ENCODE assay signal across 11 cellular contexts in genomic region chr10:43263551-43264323, GRCh38. TPM values are rescaled to one million over a fixed set of nuclear protein-coding genes. Genes with fewer than 3 reads are reported as not detected.
DNase-seq lines count a peak whose midpoint lies in the region; ATAC-seq and TF ChIP-seq lines count a peak whose summit lies in the region.
"Had no signal": no experiment of that assay in that cellular context is flagged by ENCODE, and none has a peak within 500 bp of the region (broad histone marks: within the 10 kb centered on the region; RNA-seq: fewer than 3 reads in every experiment).

No MANE protein-coding gene starts in this region.

- no peak for TF ChIP-seq POLR2A in IMR-90 (IDR thresholded peaks at IDR 0.05; ENCODE audit: low read depth, low read length)

- dilution Hi-C loops in IMR-90 (cut with HindIII; ENCODE audit: low sequenced_read_pairs, unreplicated experiment) = no loop called here

- H3K4me1 ChIP-seq in IMR-90 (ENCODE audit: control insufficient read depth, insufficient read depth, low read length) = no peaks in the 10 kb centered on the region

- H3K4me2 ChIP-seq in IMR-90 (ENCODE audit: low read depth, low read length) = no peak overlapping the region
- H3K4me2 ChIP-seq: KMS-11 had no signal

- TF ChIP-seq RAD21 in IMR-90 (IDR thresholded peaks at IDR 0.05; ENCODE audit: low read length) = no peak

- no TSS peak for BruUV-seq in IMR-90 (replicated peaks; lab: Mats Ljungman, UMichigan)

- H3K9ac ChIP-seq in IMR-90 (ENCODE audit: low read depth, low read length) = no peak overlapping the region
- H3K9ac ChIP-seq: KMS-11 had no signal

- H2AK5ac ChIP-seq in IMR-90 (ENCODE audit: low read depth, low read length) = no peak overlapping the region

- intact Hi-C loops in IMR-90 (cut with micrococcal nuclease) = no loop called here

- in situ Hi-C loops in IMR-90 (cut with MboI; ENCODE audit: low sequenced_read_pairs) = no loop called here

- H2BK15ac ChIP-seq in IMR-90 (ENCODE audit: low read depth, low read length) = no peak overlapping the region

- no peak overlapping the region for H3K4me3 Mint-ChIP-seq in osteocyte (ENCODE audit: unreplicated experiment)
- H3K4me3 Mint-ChIP-seq in activated CD8-positive, alpha-beta T cell treated with anti-CD3 and anti-CD28 coated beads, Interleukin-2, amount 10 ng/mL, durations not matched to agents 7 days and 5 days = no peak overlapping the region

- peaks cover 3% of the 10 kb centered on the region for H3K4me1 Mint-ChIP-seq in osteocyte (ENCODE audit: unreplicated experiment)
- peaks cover 10% of the 10 kb centered on the region for H3K4me1 Mint-ChIP-seq in activated CD8-positive, alpha-beta T cell treated with anti-CD3 and anti-CD28 coated beads, Interleukin-2, amount 10 ng/mL, durations not matched to agents 7 days and 5 days (ENCODE audit: low read depth)

- no peak overlapping the region for H4K5ac ChIP-seq in IMR-90 (ENCODE audit: low read depth, low read length)

- peaks cover 53% of the 10 kb centered on the region for H3K27me3 ChIP-seq in IMR-90 (ENCODE audit: control insufficient read depth, insufficient read depth, low read length)

- no peak overlapping the region for H3K14ac ChIP-seq in IMR-90 (replicated peaks; ENCODE audit: low read depth, low read length)

- no peaks in the 10 kb centered on the region for H3K36me3 Mint-ChIP-seq in osteocyte (ENCODE audit: unreplicated experiment)
- no peaks in the 10 kb centered on the region for H3K36me3 Mint-ChIP-seq in activated CD8-positive, alpha-beta T cell treated with anti-CD3 and anti-CD28 coated beads, Interleukin-2, amount 10 ng/mL, durations not matched to agents 7 days and 5 days (ENCODE audit: low read depth)

- H3K36me3 ChIP-seq in IMR-90 (ENCODE audit: control insufficient read depth, insufficient read depth, low read length) = no peaks in the 10 kb centered on the region
- H3K36me3 ChIP-seq: right atrium auricular region had no signal

- H2BK20ac ChIP-seq in IMR-90 (ENCODE audit: low read depth, low read length) = no peak overlapping the region

- CTCF ChIA-PET in IMR-90 (lab: Yijun Ruan, JAX) = no interaction called here
- CTCF ChIA-PET in activated CD8-positive, alpha-beta T cell treated with anti-CD3 and anti-CD28 coated beads, Interleukin-2, amount 10 ng/mL, durations not matched to agents 7 days and 5 days (lab: Charles Lee) = no interaction called here

- peaks cover 44% of the 10 kb centered on the region for H3K27me3 Mint-ChIP-seq in osteocyte (ENCODE audit: unreplicated experiment)
- peaks cover 36% of the 10 kb centered on the region for H3K27me3 Mint-ChIP-seq in activated CD8-positive, alpha-beta T cell treated with anti-CD3 and anti-CD28 coated beads, Interleukin-2, amount 10 ng/mL, durations not matched to agents 7 days and 5 days (ENCODE audit: low read depth)

- no peaks in the 10 kb centered on the region for H3K79me1 ChIP-seq in IMR-90 (ENCODE audit: low read depth in 1 of 2, low read length in 2 of 2)

- 0 out of 2 replicates have a peak, but pooled peaks have one; percentile 4 for TF ChIP-seq CTCF in IMR-90 (conservative IDR thresholded peaks at IDR 0.05; ENCODE audit: low read depth, low read length)
- no peak for TF ChIP-seq CTCF in coronary artery (IDR thresholded peaks at IDR 0.05)
- TF ChIP-seq CTCF in osteocyte (IDR thresholded peaks at IDR 0.05) = peak; percentile 30

- H3K23ac ChIP-seq in IMR-90 (ENCODE audit: low read depth, low read length) = no peak overlapping the region

- H2BK120ac ChIP-seq in IMR-90 (ENCODE audit: low read depth, low read length) = no peak overlapping the region

- no peak overlapping the region for H4K91ac ChIP-seq in IMR-90 (ENCODE audit: insufficient read depth, low read depth, low read length)

- H3K27ac ChIP-seq in IMR-90 (ENCODE audit: insufficient read depth, low read length) (no peak overlapping the region), coronary artery (no peak overlapping the region)
- H3K27ac ChIP-seq: KMS-11, right atrium auricular region had no signal

- H3K9me3 ChIP-seq in IMR-90 (ENCODE audit: control insufficient read depth, insufficient read depth, low read length) = 0 out of 2 replicates have a peak, but pooled peaks cover 2% of the 10 kb centered on the region
- H3K9me3 ChIP-seq: right atrium auricular region had no signal

- no peak overlapping the region for H3K27ac Mint-ChIP-seq in osteocyte (ENCODE audit: unreplicated experiment)
- no peak overlapping the region for H3K27ac Mint-ChIP-seq in activated CD8-positive, alpha-beta T cell treated with anti-CD3 and anti-CD28 coated beads, Interleukin-2, amount 10 ng/mL, durations not matched to agents 7 days and 5 days

- no peaks in the 10 kb centered on the region for H3K9me3 Mint-ChIP-seq in osteocyte (ENCODE audit: unreplicated experiment)
- no peaks in the 10 kb centered on the region for H3K9me3 Mint-ChIP-seq in activated CD8-positive, alpha-beta T cell treated with anti-CD3 and anti-CD28 coated beads, Interleukin-2, amount 10 ng/mL, durations not matched to agents 7 days and 5 days (ENCODE audit: insufficient read depth)

- ATAC-seq in IMR-90 (ENCODE audit: low read depth) (no peak), HG03469 (IDR thresholded peaks at IDR 0.05; ENCODE audit: unreplicated experiment) (no peak)
- no peak for ATAC-seq in activated CD8-positive, alpha-beta T cell treated with anti-CD3 and anti-CD28 coated beads, Interleukin-2, amount 10 ng/mL, durations not matched to agents 7 days and 5 days
- ATAC-seq: esophagus mucosa, left colon had no signal

- H3K18ac ChIP-seq in IMR-90 (ENCODE audit: low read depth, low read length) = no peak overlapping the region

- H2AK9ac ChIP-seq in IMR-90 (replicated peaks; ENCODE audit: low read depth, low read length, poor library complexity) = no peak overlapping the region

- no peak overlapping the region for H3K4ac ChIP-seq in IMR-90 (ENCODE audit: low read depth, low read length)

- no peak overlapping the region for H2BK5ac ChIP-seq in IMR-90 (ENCODE audit: low read depth, low read length, poor library complexity, severe bottlenecking)

- H3K9me1 ChIP-seq in IMR-90 (ENCODE audit: insufficient read depth, low read length) = no peaks in the 10 kb centered on the region

- H3K56ac ChIP-seq in IMR-90 (ENCODE audit: extremely low read depth, insufficient read depth, low read length) = no peak overlapping the region

- no peak overlapping the region for H2AFZ ChIP-seq in IMR-90 (replicated peaks; ENCODE audit: low read length, poor library complexity)

- no peaks in the 10 kb centered on the region for H4K20me1 ChIP-seq in IMR-90 (ENCODE audit: insufficient read depth, low read length)

- 37% methylated on average over 5 of the region's 20 CpGs; no CpG with 5 or more reads in 1 of the 2 experiments for WGBS in IMR-90 (ENCODE audit: extremely low coverage in 2 of 2, insufficient read length in 1 of 2), 2 experiments

- POLR2A ChIA-PET in IMR-90 (lab: Charles Lee; ENCODE audit: unreplicated experiment) = no interaction called here
- POLR2A ChIA-PET in activated CD8-positive, alpha-beta T cell treated with anti-CD3 and anti-CD28 coated beads, Interleukin-2, amount 10 ng/mL, durations not matched to agents 7 days and 5 days (lab: Charles Lee) = no interaction called here

- H3K4me3 ChIP-seq in IMR-90 (ENCODE audit: insufficient read depth, low read depth, low read length) (no peak overlapping the region), coronary artery (no peak overlapping the region)
- H3K4me3 ChIP-seq: right atrium auricular region had no signal

- H4K8ac ChIP-seq in IMR-90 (ENCODE audit: low read depth in 2 of 2, low read length in 2 of 2) = no peak overlapping the region

- DNase-seq in GM03348 (ENCODE audit: low spot score) (peak; percentile 32), IMR-90 (no peak), coronary artery (ENCODE audit: low spot score) (peak; percentile 54), osteocyte (ENCODE audit: extremely low spot score, unreplicated experiment) (peak; percentile 81), amniotic stem cell (lab: John Stamatoyannopoulos, UW) (no peak)
- no peak for DNase-seq in activated CD8-positive, alpha-beta T cell treated with anti-CD3 and anti-CD28 coated beads, Interleukin-2, amount 10 ng/mL, durations not matched to agents 7 days and 5 days
- DNase-seq: left colon had no signal

TF ChIP-seq in IMR-90, 13 proteins besides CTCF, POLR2A, EP300 and RAD21 (continues in another document):
- TF ChIP-seq BHLHE40 (IDR thresholded peaks at IDR 0.05; ENCODE audit: low read depth, low read length) (no peak), MXI1 (IDR thresholded peaks at IDR 0.05; ENCODE audit: borderline replicate concordance, low read depth, low read length) (no peak), MAZ (IDR thresholded peaks at IDR 0.05; ENCODE audit: borderline replicate concordance, low read depth, low read length) (no peak), CEBPB (IDR thresholded peaks at IDR 0.05; ENCODE audit: low read depth, low read length) (no peak), RFX5 (IDR thresholded peaks at IDR 0.05; ENCODE audit: low read depth, low read length) (no peak), NFE2L2 (IDR thresholded peaks at IDR 0.05; ENCODE audit: low read depth, low read length) (no peak), CHD1 (IDR thresholded peaks at IDR 0.05; ENCODE audit: low read depth, low read length) (no peak), RCOR1 (IDR thresholded peaks at IDR 0.05; ENCODE audit: insufficient replicate concordance, low read length) (no peak), FOS (IDR thresholded peaks at IDR 0.05; ENCODE audit: low read depth, low read length) (no peak), SMC3 (IDR thresholded peaks at IDR 0.05; ENCODE audit: low read depth, low read length) (no peak), ELK1 (IDR thresholded peaks at IDR 0.05; ENCODE audit: borderline replicate concordance, low read depth, low read length) (no peak), MAFK (IDR thresholded peaks at IDR 0.05; ENCODE audit: low read depth, low read length) (no peak)

RNA-seq across cellular contexts. Expression of gene RASGEF1A, which starts 3.1 kb away (rescaled TPM):
- total RNA-seq in IMR-90 (2012; rRNA removed) (0.18 and 0.28 TPM in 2 replicates), osteocyte (not detected in 2 replicates)
- 0.15 and 0.55 TPM in 2 replicates for polyA plus RNA-seq in IMR-90 (2012; rRNA removed)
- polyA plus RNA-seq in IMR-90 (2012; cell fraction: cytosol; rRNA removed) = 0.10 and 0.29 TPM in 2 replicates
- 0.44 and 0.64 TPM in 2 replicates for polyA plus RNA-seq in IMR-90 (2012; cell fraction: nucleus; rRNA removed; ENCODE audit: low replicate concordance)
- total RNA-seq in activated CD8-positive, alpha-beta T cell treated with anti-CD3 and anti-CD28 coated beads, Interleukin-2, amount 10 ng/mL, durations not matched to agents 7 days and 5 days = 1 to 10 TPM; 3.6 to 4.0 TPM

Comparison
In these comparisons a context has a peak if more than half of its experiments do, and no peak if none do; other contexts are left out.
1. DNase-seq: peak in GM03348 (single experiment), coronary artery (single experiment) and osteocyte (single experiment); none in IMR-90 (single experiment), activated CD8-positive, alpha-beta T cell treated with anti-CD3 and anti-CD28 coated beads, Interleukin-2, amount 10 ng/mL, durations not matched to agents 7 days and 5 days (single experiment) and amniotic stem cell (single experiment).